In genomic region chr2:185208261-185208660, GRCh38 we compare ENCODE assay signal across 8 cellular contexts.
DNase-seq lines count a peak whose midpoint lies in the region; ATAC-seq and TF ChIP-seq lines count a peak whose summit lies in the region.

No MANE protein-coding gene starts in this region.

- no peak overlapping the region for H3K23ac ChIP-seq in trophoblast cell (ENCODE audit: low read length)

- no peaks in the 10 kb centered on the region for H3K9me3 ChIP-seq in trophoblast cell (ENCODE audit: insufficient read depth, low read depth, low read length)

- no peak for ATAC-seq in activated T-cell treated with anti-CD3 and anti-CD28 coated beads, Interleukin-2, amount 50 U/mL, for 72 hours (replicated peaks in 1 of 2)

- no peaks in the 10 kb centered on the region for H3K27me3 Mint-ChIP-seq in activated T-cell treated with anti-CD3 and anti-CD28 coated beads, Interleukin-2, amount 50 U/mL, for 72 hours (ENCODE audit: low read depth)

- no peak overlapping the region for H3K18ac ChIP-seq in trophoblast cell (ENCODE audit: low read length)

- no peak overlapping the region for H3K4ac ChIP-seq in trophoblast cell (ENCODE audit: low read depth, low read length)

- no CpG with 5 or more reads among the region's 1 CpG for WGBS in trophoblast cell (ENCODE audit: extremely low coverage, insufficient coverage, insufficient read length)

- no peak overlapping the region for H2BK120ac ChIP-seq in trophoblast cell (ENCODE audit: insufficient read depth, low read length, poor library complexity)

- no peak overlapping the region for H2AK5ac ChIP-seq in trophoblast cell (ENCODE audit: low read length)

- DNase-seq in NCI-H2107 treated with DMSO at 0.1 percent for 48 hours (lab: John Stamatoyannopoulos, UW; ENCODE audit: unreplicated experiment) = peak; percentile 12
- no peak for DNase-seq in NCI-H2107 (lab: John Stamatoyannopoulos, UW)
- peak; percentile 6 for DNase-seq in NCI-H1092 treated with DMSO at 0.1 percent for 48 hours (lab: John Stamatoyannopoulos, UW)
- DNase-seq in brain microvascular endothelial cell = peak; percentile 32
- DNase-seq in trophoblast cell = peak; percentile 47 to 71
- DNase-seq in activated T-cell treated with anti-CD3 and anti-CD28 coated beads, Interleukin-2, amount 50 U/mL, for 72 hours = no peak
- no peak for DNase-seq in KG1 (lab: John Stamatoyannopoulos, UW)
- DNase-seq in activated gamma-delta T cell (lab: John Stamatoyannopoulos, UW) = no peak

- peak; percentile 75 for TF ChIP-seq CTCF in brain microvascular endothelial cell (IDR thresholded peaks at IDR 0.05; ENCODE audit: low read depth, low read length, missing control alignments)

- no peak overlapping the region for H3K27ac ChIP-seq in brain microvascular endothelial cell
- no peak overlapping the region for H3K27ac ChIP-seq in trophoblast cell (ENCODE audit: low read depth, low read length)

- no peaks in the 10 kb centered on the region for H3K79me1 ChIP-seq in trophoblast cell (ENCODE audit: low read length)

- no peak overlapping the region for H3K14ac ChIP-seq in trophoblast cell (ENCODE audit: low read length)

- H4K91ac ChIP-seq in trophoblast cell (ENCODE audit: low read depth, low read length) = no peak overlapping the region

- no peak overlapping the region for H2BK5ac ChIP-seq in trophoblast cell (ENCODE audit: low read depth, low read length, poor library complexity)

- no peak overlapping the region for H3K4me3 Mint-ChIP-seq in activated T-cell treated with anti-CD3 and anti-CD28 coated beads, Interleukin-2, amount 50 U/mL, for 72 hours

- H3K4me1 Mint-ChIP-seq in activated T-cell treated with anti-CD3 and anti-CD28 coated beads, Interleukin-2, amount 50 U/mL, for 72 hours (ENCODE audit: low read depth) = no peaks in the 10 kb centered on the region

- no peak overlapping the region for H3K4me2 ChIP-seq in trophoblast cell (ENCODE audit: low read length)

- no peak overlapping the region for H2BK12ac ChIP-seq in trophoblast cell (ENCODE audit: low read length)

- H4K8ac ChIP-seq in trophoblast cell (ENCODE audit: low read depth, low read length) = no peak overlapping the region

- no peaks in the 10 kb centered on the region for H3K4me1 ChIP-seq in trophoblast cell (ENCODE audit: control insufficient read depth in 1 of 2, insufficient read depth in 2 of 2, low read length in 2 of 2)

- no peaks in the 10 kb centered on the region for H3K36me3 ChIP-seq in brain microvascular endothelial cell (replicated peaks)
- H3K36me3 ChIP-seq in trophoblast cell (ENCODE audit: control insufficient read depth in 1 of 2, insufficient read depth in 2 of 2, low read length in 2 of 2) = no peaks in the 10 kb centered on the region

- no peak overlapping the region for H2AFZ ChIP-seq in trophoblast cell (ENCODE audit: insufficient read depth, low read length, poor library complexity)

- H3K9me3 Mint-ChIP-seq in activated T-cell treated with anti-CD3 and anti-CD28 coated beads, Interleukin-2, amount 50 U/mL, for 72 hours = peaks cover 6 to 8% of the 10 kb centered on the region in 2 donors

- no peak overlapping the region for H3K9ac ChIP-seq in trophoblast cell (ENCODE audit: low read length)

- in situ Hi-C loops in brain microvascular endothelial cell (cut with HindIII; ENCODE audit: low pct_ligation_motif_present, low sequenced_read_pairs) = no loop called here

- no peak overlapping the region for H4K12ac ChIP-seq in trophoblast cell (ENCODE audit: low read depth, low read length)

- H3K79me2 ChIP-seq in trophoblast cell (ENCODE audit: control insufficient read depth, insufficient read depth, low read length, poor library complexity) = no peaks in the 10 kb centered on the region

- H3K36me3 Mint-ChIP-seq in activated T-cell treated with anti-CD3 and anti-CD28 coated beads, Interleukin-2, amount 50 U/mL, for 72 hours (ENCODE audit: insufficient read depth in 2 of 2) = no peaks in the 10 kb centered on the region

- H3K27ac Mint-ChIP-seq in activated T-cell treated with anti-CD3 and anti-CD28 coated beads, Interleukin-2, amount 50 U/mL, for 72 hours = no peak overlapping the region

- H3K4me3 ChIP-seq in brain microvascular endothelial cell (ENCODE audit: low read depth, low read length) = no peak overlapping the region
- no peak overlapping the region for H3K4me3 ChIP-seq in trophoblast cell (ENCODE audit: low read depth, low read length)

- H3K27me3 ChIP-seq in brain microvascular endothelial cell (replicated peaks) (no peaks in the 10 kb centered on the region), trophoblast cell (ENCODE audit: insufficient read depth, low read length) (no peaks in the 10 kb centered on the region)

Comparison
In these comparisons a context has a peak if more than half of its experiments do, and no peak if none do; other contexts are left out.
1. DNase-seq: peak in NCI-H2107 treated with DMSO at 0.1 percent for 48 hours (single experiment), NCI-H1092 treated with DMSO at 0.1 percent for 48 hours (single experiment), brain microvascular endothelial cell (single experiment) and trophoblast cell (2 of 2); none in NCI-H2107 (single experiment), activated T-cell treated with anti-CD3 and anti-CD28 coated beads, Interleukin-2, amount 50 U/mL, for 72 hours (0 of 2), KG1 (single experiment) and activated gamma-delta T cell (single experiment).